In genomic region chr11:63504933-63505586, GRCh38 we compare ENCODE assay signal across 1 cellular context.
TF ChIP-seq lines count a peak whose summit lies in the region.

No MANE protein-coding gene starts in this region.

TF ChIP-seq in K562, 482 proteins besides CTCF, POLR2A, EP300 and RAD21:
- TF ChIP-seq SMARCA5 (IDR thresholded peaks at IDR 0.05) (peak; percentile 61; the same call in 1 of the 2 replicates), AFF4 (CRISPR knock-in tag; IDR thresholded peaks at IDR 0.05) (no peak), ZNF668 (CRISPR knock-in tag; IDR thresholded peaks at IDR 0.05) (no peak), JUNB (CRISPR knock-in tag; conservative IDR thresholded peaks at IDR 0.05) (no peak), MCM3 (IDR thresholded peaks at IDR 0.05) (no peak), NFIC (IDR thresholded peaks at IDR 0.05) (no peak), PCBP2 (IDR thresholded peaks at IDR 0.05; ENCODE audit: low read depth, low read length, poor library complexity, severe bottlenecking) (no peak), ESRRA (IDR thresholded peaks at IDR 0.05; ENCODE audit: borderline replicate concordance, low read depth) (no peak), ZNF184 (CRISPR knock-in tag; IDR thresholded peaks at IDR 0.05) (no peak), NCOA2 (IDR thresholded peaks at IDR 0.05; ENCODE audit: partially characterized antibody in 2 of 2) (no peak), RBM25 (IDR thresholded peaks at IDR 0.05; ENCODE audit: low read depth, low read length, severe bottlenecking) (peak; percentile 82), BCOR (IDR thresholded peaks at IDR 0.05) (peak; percentile 74), HNRNPUL1 (IDR thresholded peaks at IDR 0.05; ENCODE audit: low read length) (no peak), RBM14 (IDR thresholded peaks at IDR 0.05; ENCODE audit: borderline replicate concordance, insufficient read depth, low read depth, low read length) (no peak), ZNF263 (CRISPR knock-in tag; IDR thresholded peaks at IDR 0.05; ENCODE audit: borderline replicate concordance) (0 out of 2 replicates have a peak, but pooled peaks have one; percentile 34), KDM4B (IDR thresholded peaks at IDR 0.05; ENCODE audit: borderline replicate concordance in 2 of 2, low read depth in 1 of 2) (no peak), TFAP4 (CRISPR knock-in tag; IDR thresholded peaks at IDR 0.05; ENCODE audit: borderline replicate concordance) (0 out of 2 replicates have a peak, but pooled peaks have one; percentile 9), FOXP1 (CRISPR knock-in tag; IDR thresholded peaks at IDR 0.05) (no peak), NFATC3 (IDR thresholded peaks at IDR 0.05) (no peak), HDAC3 (IDR thresholded peaks at IDR 0.05; ENCODE audit: borderline replicate concordance, partially characterized antibody) (no peak), KDM1A (IDR thresholded peaks at IDR 0.05) (peak; percentile 35 to 70; a peak in 3 of 4 replicates), ZFP36 (IDR thresholded peaks at IDR 0.05; ENCODE audit: low read depth, low read length, partially characterized antibody) (peak; percentile 82), EP400 (IDR thresholded peaks at IDR 0.05) (no peak), ATF4 (CRISPR knock-in tag; IDR thresholded peaks at IDR 0.05) (no peak), ZC3H8 (IDR thresholded peaks at IDR 0.05) (no peak), KDM2B (CRISPR knock-in tag; IDR thresholded peaks at IDR 0.05) (no peak), FOXA1 (IDR thresholded peaks at IDR 0.05; ENCODE audit: borderline replicate concordance) (no peak), ARID3A (IDR thresholded peaks at IDR 0.05; ENCODE audit: borderline replicate concordance, low read depth, low read length) (no peak), BCL6 (CRISPR knock-in tag; IDR thresholded peaks at IDR 0.05) (no peak), ZNF12 (CRISPR knock-in tag; IDR thresholded peaks at IDR 0.05) (no peak), PHF8 (IDR thresholded peaks at IDR 0.05; ENCODE audit: borderline replicate concordance, low read length) (no peak), ZNF224 (CRISPR knock-in tag; IDR thresholded peaks at IDR 0.05) (no peak), STAT6 (CRISPR knock-in tag; IDR thresholded peaks at IDR 0.05) (no peak), GTF2A2 (tag; IDR thresholded peaks at IDR 0.05) (no peak), CREB1 (IDR thresholded peaks at IDR 0.05) (no peak), CREB1 (CRISPR knock-in tag; IDR thresholded peaks at IDR 0.05) (no peak), POLR2H (tag; IDR thresholded peaks at IDR 0.05; ENCODE audit: low read depth) (no peak), IFI16 (CRISPR knock-in tag; IDR thresholded peaks at IDR 0.05) (no peak), THRAP3 (IDR thresholded peaks at IDR 0.05; ENCODE audit: borderline replicate concordance) (no peak), ESRRB (CRISPR knock-in tag; IDR thresholded peaks at IDR 0.05; ENCODE audit: borderline replicate concordance) (no peak), EZH2 (IDR thresholded peaks at IDR 0.05; ENCODE audit: borderline replicate concordance, low read depth, low read length) (no peak), RCOR1 (IDR thresholded peaks at IDR 0.05; ENCODE audit: borderline replicate concordance in 1 of 2, low read depth in 2 of 2, low read length in 2 of 2) (peak in 1 of 2 experiments; percentile 45; a peak in 1 of 4 replicates), TAF7 (tag; IDR thresholded peaks at IDR 0.05) (no peak), ATF2 (CRISPR knock-in tag; IDR thresholded peaks at IDR 0.05) (no peak)
